25 cellular contexts compared by ENCODE assay signal in the genomic region with DNA sequence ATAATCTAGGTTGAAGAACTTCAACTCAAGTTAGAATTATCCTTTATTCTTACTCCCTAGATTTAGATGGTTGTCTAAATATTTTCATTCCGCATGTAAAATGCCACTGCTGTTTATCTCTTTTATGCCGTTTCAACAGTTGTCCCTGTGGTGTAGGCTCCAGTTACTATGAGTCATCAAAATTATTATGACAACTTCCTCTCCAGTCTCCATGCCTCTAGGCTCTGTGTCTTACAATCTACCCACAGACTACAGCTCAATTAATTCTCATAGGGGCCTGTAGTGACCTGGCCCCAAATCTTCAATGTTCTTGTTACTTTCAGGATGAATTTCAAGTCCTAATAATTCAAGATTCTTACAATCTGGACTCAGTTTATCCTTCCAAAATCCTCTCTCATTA.
DNase-seq lines count a peak whose midpoint lies in the region; ATAC-seq and TF ChIP-seq lines count a peak whose summit lies in the region.
"Had no signal": no experiment of that assay in that cellular context is flagged by ENCODE, and none has a peak within 500 bp of the region (broad histone marks: within the 10 kb centered on the region; RNA-seq: fewer than 3 reads in every experiment).

No MANE protein-coding gene starts in this region.

- H4K20me1 ChIP-seq in Karpas-422 (ENCODE audit: insufficient read depth, low read depth, low read length), result no peaks in the 10 kb centered on the region

- no peaks in the 10 kb centered on the region for H3K4me1 ChIP-seq in foreskin keratinocyte
- no peaks in the 10 kb centered on the region for H3K4me1 ChIP-seq in Karpas-422 (ENCODE audit: low read length)
- H3K4me1 ChIP-seq: esophagus squamous epithelium, SJSA1, thyroid gland had no signal

- no peak overlapping the region for H3K4me3 ChIP-seq in Karpas-422 (ENCODE audit: low read length)
- H3K4me3 ChIP-seq: esophagus squamous epithelium, GM12878, GM23248, SJSA1, thyroid gland had no signal

- H3K27ac Mint-ChIP-seq in activated CD4-positive, alpha-beta memory T cell treated with anti-CD3 and anti-CD28 coated beads, Interleukin-2, amount 10 ng/mL, durations not matched to agents 7 days and 5 days, result no peak overlapping the region
- H3K27ac Mint-ChIP-seq: activated CD4-positive, alpha-beta memory T cell treated with anti-CD3 and anti-CD28 coated beads for 36 hours; CD8-positive, alpha-beta memory T cell; WTC11 had no signal

- H3K9ac ChIP-seq in Karpas-422 (ENCODE audit: low read length), result no peak overlapping the region
- H3K9ac ChIP-seq: GM23248 had no signal

- no peaks in the 10 kb centered on the region for H3K36me3 ChIP-seq in Karpas-422 (ENCODE audit: insufficient read depth, low read length)
- H3K36me3 ChIP-seq: esophagus squamous epithelium, SJSA1, thyroid gland had no signal

- no peaks in the 10 kb centered on the region for H3K4me1 Mint-ChIP-seq in activated CD4-positive, alpha-beta memory T cell treated with anti-CD3 and anti-CD28 coated beads, Interleukin-2, amount 10 ng/mL, durations not matched to agents 7 days and 5 days
- H3K4me1 Mint-ChIP-seq: CD8-positive, alpha-beta memory T cell; WTC11 had no signal

- H3K27ac ChIP-seq in foreskin keratinocyte (no peak overlapping the region), Karpas-422 (ENCODE audit: low read length) (no peak overlapping the region)
- H3K27ac ChIP-seq: esophagus squamous epithelium, GM23248, SJSA1, thyroid gland had no signal

- DNase-seq in DMS53 (lab: John Stamatoyannopoulos, UW), result peak; percentile 58
- peak; percentile 12 for DNase-seq in M059J (ENCODE audit: low read depth)
- peak; percentile 4 for DNase-seq in RKO (ENCODE audit: low spot score)
- peak in 1 of 2 donors; percentile 5 for DNase-seq in foreskin keratinocyte
- DNase-seq in foreskin melanocyte, result no peak
- DNase-seq in Karpas-422, result no peak
- no peak for DNase-seq in activated CD4-positive, alpha-beta memory T cell treated with anti-CD3 and anti-CD28 coated beads, Interleukin-2, amount 10 ng/mL, durations not matched to agents 7 days and 5 days
- DNase-seq in HUDEP-2 (lab: John Stamatoyannopoulos, UW; ENCODE audit: unreplicated experiment in 76 of 76), result no peak
- DNase-seq: activated CD4-positive, alpha-beta memory T cell treated with anti-CD3 and anti-CD28 coated beads for 36 hours; activated effector memory CD4-positive, alpha-beta T cell treated with Interleukin-2 at 50 U/mL for 16 hours; CD8-positive, alpha-beta memory T cell; DND-41; effector CD8-positive, alpha-beta T cell; esophagus squamous epithelium; GM23248; MM.1S; NCI-H1694 treated with DMSO at 0.1 percent for 48 hours; NCI-H2171 treated with DMSO at 0.1 percent for 48 hours; NCI-H526 treated with DMSO at 0.1 percent for 48 hours; stimulated activated CD4-positive, alpha-beta T cell treated with anti-CD3 and anti-CD28 coated beads, Interleukin-4, amount 100 ng/mL, for 24 hours; stimulated activated naive CD4-positive, alpha-beta T cell treated with Interleukin-2 at 50 U/mL for 16 hours; thyroid gland had no signal

- H3K27me3 Mint-ChIP-seq in activated CD4-positive, alpha-beta memory T cell treated with anti-CD3 and anti-CD28 coated beads, Interleukin-2, amount 10 ng/mL, durations not matched to agents 7 days and 5 days, result no peaks in the 10 kb centered on the region
- H3K27me3 Mint-ChIP-seq: activated CD4-positive, alpha-beta memory T cell treated with anti-CD3 and anti-CD28 coated beads for 36 hours; CD8-positive, alpha-beta memory T cell had no signal

- ATAC-seq in foreskin keratinocyte, result peak; percentile 81
- ATAC-seq: GM12878, WTC11 had no signal

- H3K9me3 Mint-ChIP-seq in activated CD4-positive, alpha-beta memory T cell treated with anti-CD3 and anti-CD28 coated beads, Interleukin-2, amount 10 ng/mL, durations not matched to agents 7 days and 5 days, result peaks cover 8% of the 10 kb centered on the region

- H3K79me2 ChIP-seq in Karpas-422 (ENCODE audit: low read length), result no peaks in the 10 kb centered on the region

- H3K27me3 ChIP-seq in foreskin keratinocyte (no peaks in the 10 kb centered on the region), Karpas-422 (ENCODE audit: low read length) (0 out of 2 replicates have a peak, but pooled peaks cover 3% of the 10 kb centered on the region)
- H3K27me3 ChIP-seq: esophagus squamous epithelium, SJSA1, thyroid gland had no signal

- CTCF ChIA-PET in activated CD4-positive, alpha-beta memory T cell treated with anti-CD3 and anti-CD28 coated beads, Interleukin-2, amount 10 ng/mL, durations not matched to agents 7 days and 5 days (lab: Charles Lee), result no interaction called here

- H2AFZ ChIP-seq in Karpas-422 (ENCODE audit: low read length), result no peak overlapping the region
- H2AFZ ChIP-seq: GM23248 had no signal

- POLR2A ChIA-PET in activated CD4-positive, alpha-beta memory T cell treated with anti-CD3 and anti-CD28 coated beads, Interleukin-2, amount 10 ng/mL, durations not matched to agents 7 days and 5 days (lab: Charles Lee), result no interaction called here

- no peaks in the 10 kb centered on the region for H3K36me3 Mint-ChIP-seq in activated CD4-positive, alpha-beta memory T cell treated with anti-CD3 and anti-CD28 coated beads, Interleukin-2, amount 10 ng/mL, durations not matched to agents 7 days and 5 days (ENCODE audit: low read depth)
- H3K36me3 Mint-ChIP-seq: activated CD4-positive, alpha-beta memory T cell treated with anti-CD3 and anti-CD28 coated beads for 36 hours; CD8-positive, alpha-beta memory T cell had no signal

- no peaks in the 10 kb centered on the region for H3K9me3 ChIP-seq in Karpas-422 (ENCODE audit: low read length)
- H3K9me3 ChIP-seq: esophagus squamous epithelium, SJSA1, thyroid gland had no signal

- H3K4me2 ChIP-seq in Karpas-422 (ENCODE audit: low read depth, low read length, poor library complexity, severe bottlenecking), result no peak overlapping the region

- no peaks in the 10 kb centered on the region for H3K9me2 ChIP-seq in Karpas-422 (replicated peaks; ENCODE audit: insufficient read depth, low read length)

- TF ChIP-seq CTCF in foreskin keratinocyte (conservative IDR thresholded peaks at IDR 0.05), result no peak

- H3K4me3 Mint-ChIP-seq in activated CD4-positive, alpha-beta memory T cell treated with anti-CD3 and anti-CD28 coated beads, Interleukin-2, amount 10 ng/mL, durations not matched to agents 7 days and 5 days, result no peak overlapping the region
- H3K4me3 Mint-ChIP-seq: activated CD4-positive, alpha-beta memory T cell treated with anti-CD3 and anti-CD28 coated beads for 36 hours; CD8-positive, alpha-beta memory T cell; WTC11 had no signal

Comparison
In these comparisons a context has a peak if more than half of its experiments do, and no peak if none do; other contexts are left out.
1. DNase-seq: peak in DMS53 (single experiment), M059J (single experiment) and RKO (single experiment); none in foreskin melanocyte (single experiment), Karpas-422 (single experiment), activated CD4-positive, alpha-beta memory T cell treated with anti-CD3 and anti-CD28 coated beads, Interleukin-2, amount 10 ng/mL, durations not matched to agents 7 days and 5 days (single experiment) and HUDEP-2 (0 of 76).